ENCODE assay signal across 8 cellular contexts in genomic region chr11:65927904-65928397, GRCh38. TPM values are rescaled to one million over a fixed set of nuclear protein-coding genes. Genes with fewer than 3 reads are reported as not detected.
DNase-seq lines count a peak whose midpoint lies in the region; ATAC-seq and TF ChIP-seq lines count a peak whose summit lies in the region.

No MANE protein-coding gene starts in this region.

- no peak overlapping the region for H2BK5ac ChIP-seq in trophoblast cell (ENCODE audit: low read depth, low read length, poor library complexity)

- H3K9me3 Mint-ChIP-seq in CD14-positive monocyte: no peaks in the 10 kb centered on the region
- peaks cover 3% of the 10 kb centered on the region for H3K9me3 Mint-ChIP-seq in natural killer cell treated with Interleukin-12 subunit alpha and Interleukin-12 subunit beta and Interleukin-15 and Interleukin-18, amount 100 ng/mL, for 72 hours

- H3K4me3 ChIP-seq in Panc1 (ENCODE audit: low read depth in 2 of 2, low read length in 2 of 2): no peak overlapping the region
- H3K4me3 ChIP-seq in trophoblast cell (ENCODE audit: low read depth, low read length): no peak overlapping the region

- H3K27ac ChIP-seq in Panc1 (ENCODE audit: low read length) (no peak overlapping the region), trophoblast cell (ENCODE audit: low read depth, low read length) (no peak overlapping the region)

- H3K18ac ChIP-seq in trophoblast cell (ENCODE audit: low read length): no peak overlapping the region

- no peak overlapping the region for H3K4ac ChIP-seq in trophoblast cell (ENCODE audit: low read depth, low read length)

- no peak overlapping the region for H4K12ac ChIP-seq in trophoblast cell (ENCODE audit: low read depth, low read length)

- H4K91ac ChIP-seq in trophoblast cell (ENCODE audit: low read depth, low read length): no peak overlapping the region

- in situ Hi-C loops in Panc1 (cut with HindIII; ENCODE audit: low pct_unique_long_range_greater_than_20kb, low sequenced_read_pairs): no loop called here

- H2BK120ac ChIP-seq in trophoblast cell (ENCODE audit: insufficient read depth, low read length, poor library complexity): no peak overlapping the region

- no peaks in the 10 kb centered on the region for H3K36me3 ChIP-seq in Panc1 (ENCODE audit: control insufficient read depth, insufficient read depth, low read length)
- H3K36me3 ChIP-seq in trophoblast cell (ENCODE audit: control insufficient read depth in 1 of 2, insufficient read depth in 2 of 2, low read length in 2 of 2): peaks cover 0 to 1% of the 10 kb centered on the region in 2 experiments

- BruUV-seq in Panc1 (replicated peaks; lab: Mats Ljungman, UMichigan): no TSS peak

- no peaks in the 10 kb centered on the region for H3K79me1 ChIP-seq in trophoblast cell (ENCODE audit: low read length)

- CTCF ChIA-PET in Panc1 (lab: Charles Lee): interaction anchor here (0.7 kb wide), 1 partner anchor 22 kb away, joined by 3 read pairs; no protein-coding TSS in a partner anchor

- H3K4me1 ChIP-seq in Panc1 (ENCODE audit: control insufficient read depth, insufficient read depth, low read length): peaks cover 14% of the 10 kb centered on the region
- H3K4me1 ChIP-seq in trophoblast cell (ENCODE audit: control insufficient read depth in 1 of 2, insufficient read depth in 2 of 2, low read length in 2 of 2): no peaks in the 10 kb centered on the region

- POLR2A ChIA-PET in Panc1 (lab: Charles Lee): no interaction called here

- peaks cover 0 to 2% (median 1%) of the 10 kb centered on the region in 3 donors for H3K27me3 Mint-ChIP-seq in CD14-positive monocyte (ENCODE audit: low read depth in 3 of 3)
- no peaks in the 10 kb centered on the region for H3K27me3 Mint-ChIP-seq in natural killer cell treated with Interleukin-12 subunit alpha and Interleukin-12 subunit beta and Interleukin-15 and Interleukin-18, amount 100 ng/mL, for 72 hours

- H3K27me3 ChIP-seq in Panc1 (ENCODE audit: control insufficient read depth, insufficient read depth, low read length): no peaks in the 10 kb centered on the region
- no peaks in the 10 kb centered on the region for H3K27me3 ChIP-seq in trophoblast cell (ENCODE audit: insufficient read depth, low read length)

- peaks cover 12 to 13% of the 10 kb centered on the region in 2 donors for H3K36me3 Mint-ChIP-seq in CD14-positive monocyte
- H3K36me3 Mint-ChIP-seq in natural killer cell treated with Interleukin-12 subunit alpha and Interleukin-12 subunit beta and Interleukin-15 and Interleukin-18, amount 100 ng/mL, for 72 hours: no peaks in the 10 kb centered on the region

- no CpG with 5 or more reads among the region's 9 CpGs for WGBS in trophoblast cell (ENCODE audit: extremely low coverage, insufficient coverage, insufficient read length)

- H2AFZ ChIP-seq in trophoblast cell (ENCODE audit: insufficient read depth, low read length, poor library complexity): no peak overlapping the region

- peaks cover 28% of the 10 kb centered on the region for H3K4me1 Mint-ChIP-seq in CD14-positive monocyte
- peaks cover 31% of the 10 kb centered on the region in 2 donors for H3K4me1 Mint-ChIP-seq in natural killer cell treated with Interleukin-12 subunit alpha and Interleukin-12 subunit beta and Interleukin-15 and Interleukin-18, amount 100 ng/mL, for 72 hours (ENCODE audit: low read depth in 2 of 2)

- no peak overlapping the region for H4K8ac ChIP-seq in trophoblast cell (ENCODE audit: low read depth, low read length)

- H2BK12ac ChIP-seq in trophoblast cell (ENCODE audit: low read length): no peak overlapping the region

- no peak overlapping the region for H3K23ac ChIP-seq in trophoblast cell (ENCODE audit: low read length)

- peak; percentile 65 for ATAC-seq in GM21825 (IDR thresholded peaks at IDR 0.05; ENCODE audit: unreplicated experiment)
- peak; percentile 31 for ATAC-seq in Panc1
- peak; percentile 91 to 95 for ATAC-seq in natural killer cell treated with Interleukin-12 subunit alpha and Interleukin-12 subunit beta and Interleukin-15 and Interleukin-18, amount 100 ng/mL, for 72 hours
- no peak for ATAC-seq in HG02678 (IDR thresholded peaks at IDR 0.05; ENCODE audit: unreplicated experiment)

- no peaks in the 10 kb centered on the region for H3K79me2 ChIP-seq in trophoblast cell (ENCODE audit: control insufficient read depth, insufficient read depth, low read length, poor library complexity)

- H3K14ac ChIP-seq in trophoblast cell (ENCODE audit: low read length): no peak overlapping the region

- peak overlapping the region; percentile 77 to 90 for H3K4me3 Mint-ChIP-seq in CD14-positive monocyte
- H3K4me3 Mint-ChIP-seq in natural killer cell treated with Interleukin-12 subunit alpha and Interleukin-12 subunit beta and Interleukin-15 and Interleukin-18, amount 100 ng/mL, for 72 hours: peak overlapping the region; percentile 81

- H3K9me3 ChIP-seq in Panc1 (ENCODE audit: control insufficient read depth, insufficient read depth, low read depth, low read length) (no peaks in the 10 kb centered on the region), trophoblast cell (ENCODE audit: insufficient read depth, low read depth, low read length) (peaks cover 2% of the 10 kb centered on the region)

- no peak overlapping the region for H3K4me2 ChIP-seq in trophoblast cell (ENCODE audit: low read length)

- H3K9ac ChIP-seq in trophoblast cell (ENCODE audit: low read length): no peak overlapping the region

- intact Hi-C loops in CD14-positive monocyte (cut with micrococcal nuclease) (loop anchor here in 1 of 2 donors (5.0 kb wide), 1 partner anchor 41 kb away; the partner anchor contains the start of gene FIBP), Panc1 (cut with micrococcal nuclease; ENCODE audit: unreplicated experiment) (no loop called here)

- H3K27ac Mint-ChIP-seq in CD14-positive monocyte: peak overlapping the region; percentile 85 to 94 (median 93)
- peak overlapping the region; percentile 83 to 97 for H3K27ac Mint-ChIP-seq in natural killer cell treated with Interleukin-12 subunit alpha and Interleukin-12 subunit beta and Interleukin-15 and Interleukin-18, amount 100 ng/mL, for 72 hours

- DNase-seq in CD14-positive monocyte (ENCODE audit: low spot score) (no peak), Panc1 (ENCODE audit: low read depth, low spot score) (no peak), NCI-H2107 (lab: John Stamatoyannopoulos, UW) (no peak), trophoblast cell (no peak)
- DNase-seq in activated gamma-delta T cell treated with anti-CD3 and anti-CD28 coated beads, Interleukin-2, amount 50 U/mL, for 16 hours (ENCODE audit: low read depth): peak; percentile 71
- peak; percentile 83 for DNase-seq in natural killer cell treated with Interleukin-12 subunit alpha and Interleukin-12 subunit beta and Interleukin-15 and Interleukin-18, amount 100 ng/mL, for 72 hours (ENCODE audit: low spot score)

- TF ChIP-seq CTCF in CD14-positive monocyte (IDR thresholded peaks at IDR 0.05): no peak
- no peak for TF ChIP-seq CTCF in Panc1 (IDR thresholded peaks at IDR 0.05)

- no peak overlapping the region for H2AK5ac ChIP-seq in trophoblast cell (ENCODE audit: low read length)

RNA-seq across cellular contexts. Expression of gene DRAP1, which starts 8.7 kb away (rescaled TPM):
- polyA plus RNA-seq in CD14-positive monocyte: 10 to 100 TPM; 68.3 to 72.1 TPM
- total RNA-seq in Panc1 (2021; ENCODE audit: unreplicated experiment): 581 TPM
- polyA plus RNA-seq in Panc1 (2012; ENCODE audit: insufficient read length): 845 TPM
- 10 to 100 TPM; 88.5 to 95.6 TPM for total RNA-seq in natural killer cell treated with Interleukin-12 subunit alpha and Interleukin-12 subunit beta and Interleukin-15 and Interleukin-18, amount 100 ng/mL, for 72 hours
- polyA plus RNA-seq in trophoblast cell (2013): 104 and 107 TPM in 2 replicates

RNA-seq across cellular contexts. Expression of gene C11orf68, which starts 9.1 kb away (rescaled TPM):
- polyA plus RNA-seq in CD14-positive monocyte: 10 to 100 TPM; 22.8 to 31.5 TPM
- 84.7 TPM for total RNA-seq in Panc1 (2021; ENCODE audit: unreplicated experiment)
- 90.5 TPM for polyA plus RNA-seq in Panc1 (2012; ENCODE audit: insufficient read length)
- 10 to 100 TPM; 15.4 to 24.7 TPM for total RNA-seq in natural killer cell treated with Interleukin-12 subunit alpha and Interleukin-12 subunit beta and Interleukin-15 and Interleukin-18, amount 100 ng/mL, for 72 hours
- polyA plus RNA-seq in trophoblast cell (2013): 25.5 and 26.0 TPM in 2 replicates

RNA-seq across cellular contexts. Expression of gene TSGA10IP, which starts 17.3 kb away (rescaled TPM):
- under 1 TPM in 1 of 2 donors, not detected in 1; 0.67 TPM for polyA plus RNA-seq in CD14-positive monocyte
- total RNA-seq in Panc1 (2021; ENCODE audit: unreplicated experiment): not detected
- polyA plus RNA-seq in Panc1 (2012; ENCODE audit: insufficient read length): not detected
- not detected for total RNA-seq in natural killer cell treated with Interleukin-12 subunit alpha and Interleukin-12 subunit beta and Interleukin-15 and Interleukin-18, amount 100 ng/mL, for 72 hours
- polyA plus RNA-seq in trophoblast cell (2013): not detected in 2 replicates

RNA-seq across cellular contexts. Expression of gene FOSL1, which starts 27.8 kb away (rescaled TPM):
- 1 to 10 TPM; 2.5 TPM for polyA plus RNA-seq in CD14-positive monocyte
- total RNA-seq in Panc1 (2021; ENCODE audit: unreplicated experiment): 186 TPM
- 149 TPM for polyA plus RNA-seq in Panc1 (2012; ENCODE audit: insufficient read length)
- 10 to 100 TPM in 1 of 2 donors, 1 to 10 TPM in 1; 7.9 to 18.1 TPM for total RNA-seq in natural killer cell treated with Interleukin-12 subunit alpha and Interleukin-12 subunit beta and Interleukin-15 and Interleukin-18, amount 100 ng/mL, for 72 hours
- polyA plus RNA-seq in trophoblast cell (2013): 26.9 and 28.4 TPM in 2 replicates

RNA-seq across cellular contexts. Expression of gene SART1, which starts 33.6 kb away (rescaled TPM):
- 10 to 100 TPM in 1 of 2 donors, 1 to 10 TPM in 1; 8.9 to 16.1 TPM for polyA plus RNA-seq in CD14-positive monocyte
- total RNA-seq in Panc1 (2021; ENCODE audit: unreplicated experiment): 76.4 TPM
- 157 TPM for polyA plus RNA-seq in Panc1 (2012; ENCODE audit: insufficient read length)
- total RNA-seq in natural killer cell treated with Interleukin-12 subunit alpha and Interleukin-12 subunit beta and Interleukin-15 and Interleukin-18, amount 100 ng/mL, for 72 hours: 100 to 1,000 TPM in 1 of 2 donors, 10 to 100 TPM in 1; 72.9 to 107 TPM
- 47.6 and 52.1 TPM in 2 replicates for polyA plus RNA-seq in trophoblast cell (2013)

Comparison
In these comparisons a context has a peak if more than half of its experiments do, and no peak if none do; other contexts are left out.
1. DNase-seq: peak in activated gamma-delta T cell treated with anti-CD3 and anti-CD28 coated beads, Interleukin-2, amount 50 U/mL, for 16 hours (single experiment) and natural killer cell treated with Interleukin-12 subunit alpha and Interleukin-12 subunit beta and Interleukin-15 and Interleukin-18, amount 100 ng/mL, for 72 hours (single experiment); none in CD14-positive monocyte (single experiment), Panc1 (single experiment), NCI-H2107 (single experiment) and trophoblast cell (0 of 2).